19 cellular contexts compared by ENCODE assay signal in the genomic region with DNA sequence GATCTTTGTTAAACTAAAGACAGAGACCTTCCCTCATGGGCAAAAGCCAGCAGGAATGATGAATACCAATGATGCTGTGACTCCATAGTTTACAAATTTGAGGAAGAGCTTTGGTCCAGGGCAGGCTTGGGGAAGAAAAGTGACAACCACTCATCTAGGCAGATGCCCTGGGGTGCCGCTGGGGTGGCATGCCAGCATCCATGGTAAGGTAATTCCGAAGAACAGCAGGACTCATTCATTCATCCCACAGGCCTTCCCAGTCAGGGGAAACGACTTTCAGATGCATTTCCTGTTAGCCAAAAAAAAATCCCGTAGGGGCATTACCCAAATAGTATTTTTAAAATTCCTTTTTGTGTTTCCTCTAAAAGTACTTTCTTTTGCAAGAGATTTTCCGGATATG.
A peak's percentile ranks its signal among the peaks of the same experiment; 100 is the strongest.
DNase-seq lines count a peak whose midpoint lies in the region; ATAC-seq, FAIRE-seq and TF ChIP-seq lines count a peak whose summit lies in the region.
"Had no signal": no experiment of that assay in that cellular context is flagged by ENCODE, and none has a peak within 500 bp of the region (broad histone marks: within the 10 kb centered on the region; RNA-seq: fewer than 3 reads in every experiment).

No MANE protein-coding gene starts in this region.

- H3K4me3 ChIP-seq in OCI-LY3 (ENCODE audit: low read length) (no peak overlapping the region), astrocyte (ENCODE audit: insufficient read depth, low read depth, low read length) (no peak overlapping the region), osteoblast (ENCODE audit: insufficient read depth, low read length) (no peak overlapping the region)
- H3K4me3 ChIP-seq: BLaER1 had no signal

- TF ChIP-seq CTCF in OCI-LY3 (IDR thresholded peaks at IDR 0.05; ENCODE audit: low read depth, low read length) (no peak), astrocyte (IDR thresholded peaks at IDR 0.05; ENCODE audit: insufficient read depth, low read depth, low read length) (no peak), osteoblast (IDR thresholded peaks at IDR 0.05; ENCODE audit: extremely low read depth, low read depth, low read length) (no peak)

- DNase-seq in COLO829 (ENCODE audit: low spot score) = peak; percentile 63
- DNase-seq in astrocyte (ENCODE audit: low read depth) = no peak
- peak; percentile 5 for DNase-seq in osteoblast (ENCODE audit: insufficient read length, low spot score, missing footprints)
- DNase-seq in caudate nucleus (lab: John Stamatoyannopoulos, UW) = no peak
- DNase-seq in activated gamma-delta T cell (lab: John Stamatoyannopoulos, UW) = no peak
- DNase-seq in NCI-H345 (lab: John Stamatoyannopoulos, UW) = no peak
- DNase-seq: AML-193; CD4-positive, CD25-positive, alpha-beta regulatory T cell; DMS79 treated with DMSO at 0.1 percent for 48 hours; EL; KG1 had no signal

- peak overlapping the region; percentile 23 for H3K27ac Mint-ChIP-seq in astrocyte (ENCODE audit: unreplicated experiment)
- H3K27ac Mint-ChIP-seq: CD4-positive, CD25-positive, alpha-beta regulatory T cell; IgD-negative memory B cell had no signal

- H3K4me1 Mint-ChIP-seq in astrocyte (ENCODE audit: low read depth, unreplicated experiment) = peaks cover 30% of the 10 kb centered on the region
- H3K4me1 Mint-ChIP-seq: CD4-positive, CD25-positive, alpha-beta regulatory T cell had no signal

- peak overlapping the region; percentile 52 for H3K4me2 ChIP-seq in OCI-LY3 (ENCODE audit: low read length)
- no peak overlapping the region for H3K4me2 ChIP-seq in astrocyte (ENCODE audit: low read length)
- H3K4me2 ChIP-seq in osteoblast (ENCODE audit: insufficient read depth, low read length) = no peak overlapping the region
- H3K4me2 ChIP-seq: BLaER1 had no signal

- ATAC-seq in HG03139 (IDR thresholded peaks at IDR 0.05; ENCODE audit: unreplicated experiment) = no peak
- ATAC-seq: HCT116 had no signal

- H3K27me3 ChIP-seq in OCI-LY3 (ENCODE audit: low read depth, low read length) = peaks cover 43% of the 10 kb centered on the region
- H3K27me3 ChIP-seq in astrocyte (ENCODE audit: insufficient read depth, low read length) = no peaks in the 10 kb centered on the region
- H3K27me3 ChIP-seq in osteoblast (ENCODE audit: insufficient read depth, low read length) = no peaks in the 10 kb centered on the region
- H3K27me3 ChIP-seq: BLaER1 had no signal

- no peak overlapping the region for H3K9ac ChIP-seq in OCI-LY3 (ENCODE audit: low read length)
- H3K9ac ChIP-seq in astrocyte (ENCODE audit: low read length) = no peak overlapping the region
- H3K9ac ChIP-seq: BLaER1 had no signal

- H3K9me3 Mint-ChIP-seq in astrocyte (ENCODE audit: unreplicated experiment) = peaks cover 1% of the 10 kb centered on the region
- H3K9me3 Mint-ChIP-seq: CD4-positive, CD25-positive, alpha-beta regulatory T cell had no signal

- FAIRE-seq in astrocyte (lab: Jason Lieb, UNC) = no peak
- FAIRE-seq: A204.1, G401.6, GM12891 had no signal

- H3K4me3 Mint-ChIP-seq in astrocyte (ENCODE audit: unreplicated experiment) = no peak overlapping the region
- H3K4me3 Mint-ChIP-seq: CD4-positive, CD25-positive, alpha-beta regulatory T cell; IgD-negative memory B cell had no signal

- H4K20me1 ChIP-seq in OCI-LY3 (ENCODE audit: insufficient read depth, low read length) (no peaks in the 10 kb centered on the region), astrocyte (ENCODE audit: insufficient read depth, low read length) (no peaks in the 10 kb centered on the region), osteoblast (ENCODE audit: insufficient read depth, low read length) (no peaks in the 10 kb centered on the region)
- H4K20me1 ChIP-seq: BLaER1 had no signal

- peaks cover 2% of the 10 kb centered on the region for H3K27me3 Mint-ChIP-seq in astrocyte (ENCODE audit: low read depth, unreplicated experiment)

- no peaks in the 10 kb centered on the region for H3K36me3 ChIP-seq in OCI-LY3 (replicated peaks; ENCODE audit: low read depth, low read length)
- H3K36me3 ChIP-seq in astrocyte (ENCODE audit: insufficient read depth, low read length) = no peaks in the 10 kb centered on the region
- no peaks in the 10 kb centered on the region for H3K36me3 ChIP-seq in osteoblast (ENCODE audit: insufficient read depth, low read length)
- H3K36me3 ChIP-seq: BLaER1 had no signal

- peaks cover 2% of the 10 kb centered on the region for H3K36me3 Mint-ChIP-seq in astrocyte (ENCODE audit: low read depth, unreplicated experiment)
- H3K36me3 Mint-ChIP-seq: CD4-positive, CD25-positive, alpha-beta regulatory T cell had no signal

- H3K9me3 ChIP-seq in OCI-LY3 (ENCODE audit: insufficient read depth, low read length) (no peaks in the 10 kb centered on the region), astrocyte (ENCODE audit: insufficient read depth, low read depth, low read length) (peaks cover 5% of the 10 kb centered on the region), osteoblast (ENCODE audit: low read depth, low read length) (peaks cover 4% of the 10 kb centered on the region)
- H3K9me3 ChIP-seq: BLaER1 had no signal

- H3K27ac ChIP-seq in OCI-LY3 (ENCODE audit: low read length) (no peak overlapping the region), astrocyte (ENCODE audit: low read depth, low read length) (no peak overlapping the region), osteoblast (ENCODE audit: low read depth, low read length) (peak overlapping the region; percentile 96), caudate nucleus (ENCODE audit: low read depth, low read length) (no peak overlapping the region)
- H3K27ac ChIP-seq: BLaER1 had no signal

- H2AFZ ChIP-seq in OCI-LY3 (ENCODE audit: low read depth, low read length) (no peak overlapping the region), astrocyte (ENCODE audit: low read depth, low read length) (no peak overlapping the region), osteoblast (ENCODE audit: low read length) (no peak overlapping the region)

- H3K4me1 ChIP-seq in OCI-LY3 (ENCODE audit: low read length) (peaks cover 14% of the 10 kb centered on the region), astrocyte (ENCODE audit: insufficient read depth, low read length) (peaks cover 18% of the 10 kb centered on the region), osteoblast (ENCODE audit: insufficient read depth, low read length) (peaks cover 38% of the 10 kb centered on the region)

- no peaks in the 10 kb centered on the region for H3K79me2 ChIP-seq in OCI-LY3 (ENCODE audit: low read length)
- no peaks in the 10 kb centered on the region for H3K79me2 ChIP-seq in astrocyte (ENCODE audit: insufficient read depth, low read length)
- H3K79me2 ChIP-seq in osteoblast (ENCODE audit: insufficient read depth, low read length) = no peaks in the 10 kb centered on the region

Comparison
In these comparisons a context has a peak if more than half of its experiments do, and no peak if none do; other contexts are left out.
1. DNase-seq: peak in COLO829 (single experiment) and osteoblast (single experiment); none in astrocyte (single experiment), caudate nucleus (0 of 61), activated gamma-delta T cell (single experiment) and NCI-H345 (single experiment).